ENCODE assay signal across 22 cellular contexts in genomic region chr4:165489786-165490185, GRCh38.
DNase-seq lines count a peak whose midpoint lies in the region; ATAC-seq, FAIRE-seq and TF ChIP-seq lines count a peak whose summit lies in the region.
"Had no signal": no experiment of that assay in that cellular context is flagged by ENCODE, and none has a peak within 500 bp of the region (broad histone marks: within the 10 kb centered on the region; RNA-seq: fewer than 3 reads in every experiment).

No MANE protein-coding gene starts in this region.

- no peak overlapping the region for H3K9ac ChIP-seq in endothelial cell of umbilical vein (replicated peaks; ENCODE audit: extremely low read depth, insufficient read depth, low read length)

- DNase-seq in NCI-H82 (lab: John Stamatoyannopoulos, UW) (peak; percentile 14), NCI-H82 treated with DMSO at 0.1 percent for 48 hours (lab: John Stamatoyannopoulos, UW; ENCODE audit: unreplicated experiment) (no peak), NCI-H774 (lab: John Stamatoyannopoulos, UW) (peak; percentile 1), endothelial cell of umbilical vein (ENCODE audit: low read depth, low spot score) (peak; percentile 61), renal cortical epithelial cell (ENCODE audit: low read depth) (peak; percentile 66), Calu3 (no peak), left cardiac atrium (no peak)
- DNase-seq: activated B cell treated with CpG ODN at 0.5 μM for 24 hours; activated CD4-positive, alpha-beta T cell treated with anti-CD3 and anti-CD28 coated beads, Interleukin-2, amount 50 U/mL, for 48 hours; activated effector memory CD4-positive, alpha-beta T cell treated with Interleukin-2 at 50 U/mL for 16 hours; colonic mucosa; IMR-90; islet precursor cell; NCI-H187; NCI-H510A treated with DMSO at 0.1 percent for 48 hours; testis had no signal

- no peak overlapping the region for H3K4me2 ChIP-seq in endothelial cell of umbilical vein (ENCODE audit: insufficient read depth, low read length)
- H3K4me2 ChIP-seq: smooth muscle cell had no signal

- ATAC-seq in HG02981 (IDR thresholded peaks at IDR 0.05; ENCODE audit: unreplicated experiment) (no peak), left cardiac atrium (no peak)
- ATAC-seq: stimulated activated memory B cell treated with anti-CD40 and anti-IgM and Interleukin-4, amounts not matched to agents 10 μg/mL and 1 μg/mL and 100 μg/mL, for 72 hours had no signal

- no peak overlapping the region for H3K4me3 Mint-ChIP-seq in Calu3 (ENCODE audit: low read depth, unreplicated experiment)
- H3K4me3 Mint-ChIP-seq: activated B cell treated with CpG ODN at 0.5 μM for 24 hours; brain; stimulated activated memory B cell treated with anti-CD40 and anti-IgM and Interleukin-4, amounts not matched to agents 10 μg/mL and 1 μg/mL and 100 μg/mL, for 72 hours had no signal

- H3K27ac Mint-ChIP-seq in Calu3 (ENCODE audit: unreplicated experiment) = no peak overlapping the region
- H3K27ac Mint-ChIP-seq: activated B cell treated with CpG ODN at 0.5 μM for 24 hours; stimulated activated memory B cell treated with anti-CD40 and anti-IgM and Interleukin-4, amounts not matched to agents 10 μg/mL and 1 μg/mL and 100 μg/mL, for 72 hours had no signal

- no peaks in the 10 kb centered on the region for H3K27me3 Mint-ChIP-seq in Calu3 (ENCODE audit: unreplicated experiment)
- H3K27me3 Mint-ChIP-seq: brain had no signal

- POLR2A ChIA-PET in endothelial cell of umbilical vein (lab: Charles Lee) = no interaction called here

- H3K4me1 Mint-ChIP-seq in Calu3 (ENCODE audit: low read depth, unreplicated experiment) = peaks cover 8% of the 10 kb centered on the region

- H3K4me3 ChIP-seq in endothelial cell of umbilical vein (replicated peaks in 1 of 3; ENCODE audit: insufficient read depth in 1 of 3, low read depth in 1 of 3, low read length in 3 of 3) = no peak overlapping the region
- H3K4me3 ChIP-seq: colonic mucosa, smooth muscle cell, testis had no signal

- no peaks in the 10 kb centered on the region for H3K36me3 ChIP-seq in endothelial cell of umbilical vein (ENCODE audit: control insufficient read depth in 2 of 2, extremely low read depth in 1 of 2, insufficient read depth in 2 of 2, low read length in 2 of 2)
- H3K36me3 ChIP-seq: colonic mucosa had no signal

- intact Hi-C loops in endothelial cell of umbilical vein (cut with micrococcal nuclease) (loop anchor here (5.0 kb wide), 4 partner anchors 368 to 1103 kb away; partner anchors contain the start of gene TLL1), Calu3 (cut with micrococcal nuclease; ENCODE audit: unreplicated experiment) (loop anchor here (5.0 to 10.0 kb wide), 2 partner anchors 673 to 765 kb away; no protein-coding TSS in a partner anchor), left cardiac atrium (cut with DNase I) (no loop called here)

- no peaks in the 10 kb centered on the region for H3K9me1 ChIP-seq in endothelial cell of umbilical vein (replicated peaks; ENCODE audit: control insufficient read depth, extremely low read depth, insufficient read depth, low read length)

- no peaks in the 10 kb centered on the region for H4K20me1 ChIP-seq in endothelial cell of umbilical vein (replicated peaks; ENCODE audit: control insufficient read depth, extremely low read depth, insufficient read depth, low read length)

- no peaks in the 10 kb centered on the region for H3K79me2 ChIP-seq in endothelial cell of umbilical vein (ENCODE audit: control insufficient read depth, insufficient read depth, low read length)

- H3K9me3 ChIP-seq in endothelial cell of umbilical vein (replicated peaks; ENCODE audit: control insufficient read depth, insufficient read depth, low read length) = no peaks in the 10 kb centered on the region
- H3K9me3 ChIP-seq: colonic mucosa, testis had no signal

- H2AFZ ChIP-seq in endothelial cell of umbilical vein (ENCODE audit: low read depth, low read length) = no peak overlapping the region

- H3K4me1 ChIP-seq in endothelial cell of umbilical vein (ENCODE audit: control insufficient read depth, extremely low read depth, insufficient read depth, low read length) = peaks cover 3% of the 10 kb centered on the region
- H3K4me1 ChIP-seq: testis had no signal

- CTCF ChIA-PET in endothelial cell of umbilical vein (lab: Charles Lee) (interaction anchor here (0.7 to 2.9 kb wide), 6 partner anchors 10 to 602 kb away, joined by 3 to 9 read pairs (median 5); no protein-coding TSS in a partner anchor), Calu3 (lab: Charles Lee) (no interaction called here)

- no peaks in the 10 kb centered on the region for H3K9me3 Mint-ChIP-seq in Calu3 (ENCODE audit: low read depth, unreplicated experiment)
- H3K9me3 Mint-ChIP-seq: activated B cell treated with CpG ODN at 0.5 μM for 24 hours; brain; stimulated activated memory B cell treated with anti-CD40 and anti-IgM and Interleukin-4, amounts not matched to agents 10 μg/mL and 1 μg/mL and 100 μg/mL, for 72 hours had no signal

- dilution Hi-C loops in endothelial cell of umbilical vein (cut with MboI; ENCODE audit: extremely low pct_ligation_motif_present, low sequenced_read_pairs) = no loop called here

- no peak for TF ChIP-seq POLR2A in endothelial cell of umbilical vein (IDR thresholded peaks at IDR 0.05; ENCODE audit: low read depth, low read length)

- no peak overlapping the region for H3K27ac ChIP-seq in endothelial cell of umbilical vein (ENCODE audit: insufficient read depth, low read depth, low read length)
- H3K27ac ChIP-seq: colonic mucosa, testis had no signal

- TF ChIP-seq CTCF in endothelial cell of umbilical vein (IDR thresholded peaks at IDR 0.05; ENCODE audit: extremely low read depth in 1 of 2, insufficient read depth in 1 of 2, low read depth in 1 of 2, low read length in 2 of 2) (no peak), Calu3 (IDR thresholded peaks at IDR 0.05; ENCODE audit: unreplicated experiment) (no peak)

- no TSS peak for BruUV-seq in endothelial cell of umbilical vein (replicated peaks; lab: Mats Ljungman, UMichigan)
- BruUV-seq in Calu3 (replicated peaks; lab: Mats Ljungman, UMichigan) = no TSS peak

- peaks cover 0 to 3% of the 10 kb centered on the region in 2 experiments for H3K27me3 ChIP-seq in endothelial cell of umbilical vein (ENCODE audit: control insufficient read depth in 2 of 2, insufficient read depth in 2 of 2, low read length in 2 of 2)
- H3K27me3 ChIP-seq: colonic mucosa, testis had no signal

- FAIRE-seq in endothelial cell of umbilical vein (lab: Jason Lieb, UNC) = peak; percentile 59
- FAIRE-seq: endometrium, frontal cortex had no signal

- H3K36me3 Mint-ChIP-seq in Calu3 (ENCODE audit: insufficient read depth, unreplicated experiment) = no peaks in the 10 kb centered on the region
- H3K36me3 Mint-ChIP-seq: stimulated activated memory B cell treated with anti-CD40 and anti-IgM and Interleukin-4, amounts not matched to agents 10 μg/mL and 1 μg/mL and 100 μg/mL, for 72 hours had no signal

TF ChIP-seq in endothelial cell of umbilical vein, 7 proteins besides CTCF, POLR2A, EP300 and RAD21:
- TF ChIP-seq MYC (IDR thresholded peaks at IDR 0.05; ENCODE audit: low read depth, low read length) (no peak), POLR2AphosphoS5 (IDR thresholded peaks at IDR 0.05; ENCODE audit: insufficient read depth, low read depth, low read length) (no peak), EZH2 (IDR thresholded peaks at IDR 0.05; ENCODE audit: borderline replicate concordance, low read depth, low read length, severe bottlenecking) (no peak), FOS (IDR thresholded peaks at IDR 0.05; ENCODE audit: borderline replicate concordance, insufficient read depth, low read length) (no peak), JUN (IDR thresholded peaks at IDR 0.05; ENCODE audit: borderline replicate concordance, insufficient read depth, insufficient read length, low read depth) (no peak), GATA2 (IDR thresholded peaks at IDR 0.05; ENCODE audit: insufficient read depth, insufficient read length, low read depth, low read length) (no peak)
- TF ChIP-seq, protein P1, sequence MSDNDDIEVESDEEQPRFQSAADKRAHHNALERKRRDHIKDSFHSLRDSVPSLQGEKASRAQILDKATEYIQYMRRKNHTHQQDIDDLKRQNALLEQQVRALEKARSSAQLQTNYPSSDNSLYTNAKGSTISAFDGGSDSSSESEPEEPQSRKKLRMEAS (IDR thresholded peaks at IDR 0.05; ENCODE audit: insufficient read depth, insufficient read length) = no peak

Comparison
In these comparisons a context has a peak if more than half of its experiments do, and no peak if none do; other contexts are left out.
1. DNase-seq: peak in NCI-H82 (single experiment), NCI-H774 (single experiment), endothelial cell of umbilical vein (single experiment) and renal cortical epithelial cell (single experiment); none in NCI-H82 treated with DMSO at 0.1 percent for 48 hours (single experiment), Calu3 (single experiment) and left cardiac atrium (single experiment).
2. intact Hi-C loops: an anchor here in endothelial cell of umbilical vein (5.0 kb wide) and Calu3 (5.0 to 10.0 kb wide); none called in left cardiac atrium.